Comparison of ENCODE assay signal across 1 cellular context in genomic region chr2:171999604-172000469, GRCh38.
TF ChIP-seq lines count a peak whose summit lies in the region.

Gene METAP1D (plus strand): TSS chr2:171999953. CDS start chr2:171999970, 17 bp downstream.

TF ChIP-seq in HepG2, 621 proteins besides CTCF, POLR2A, EP300 and RAD21 (continues in another document):
- TF ChIP-seq ZBTB40 (IDR thresholded peaks at IDR 0.05) (no peak), ZBTB40 (CRISPR knock-in tag; IDR thresholded peaks at IDR 0.05) (peak; percentile 95), ZNF800 (CRISPR knock-in tag; IDR thresholded peaks at IDR 0.05) (no peak; the same call in none of the 2 replicates), NCOA2 (CRISPR knock-in tag; IDR thresholded peaks at IDR 0.05) (peak; percentile 66; the same call in 1 of the 2 replicates), ZNF367 (CRISPR knock-in tag; IDR thresholded peaks at IDR 0.05; ENCODE audit: borderline replicate concordance) (peak; percentile 93; the same call in 1 of the 2 replicates), ZNF282 (IDR thresholded peaks at IDR 0.05; ENCODE audit: partially characterized antibody) (no peak), ZNF740 (CRISPR knock-in tag; IDR thresholded peaks at IDR 0.05) (peak; percentile 73; the same call in 1 of the 2 replicates), ZNF607 (CRISPR knock-in tag; IDR thresholded peaks at IDR 0.05; ENCODE audit: borderline replicate concordance) (peak; percentile 99), ZNF547 (CRISPR knock-in tag; IDR thresholded peaks at IDR 0.05) (peak; percentile 97), FOSL2 (CRISPR knock-in tag; IDR thresholded peaks at IDR 0.05) (peak; percentile 77), SNAPC4 (CRISPR knock-in tag; IDR thresholded peaks at IDR 0.05) (peak; percentile 90; the same call in 1 of the 2 replicates), ZNF430 (CRISPR knock-in tag; IDR thresholded peaks at IDR 0.05) (peak; percentile 88), CSRNP1 (CRISPR knock-in tag; IDR thresholded peaks at IDR 0.05) (peak; percentile 85; the same call in 1 of the 2 replicates), ZNF276 (CRISPR knock-in tag; IDR thresholded peaks at IDR 0.05; ENCODE audit: low read depth) (peak; percentile 98), ZNF570 (CRISPR knock-in tag; IDR thresholded peaks at IDR 0.05; ENCODE audit: borderline replicate concordance) (peak; percentile 87; the same call in 1 of the 2 replicates), ZNF761 (CRISPR knock-in tag; conservative IDR thresholded peaks at IDR 0.05) (peak; percentile 96; the same call in 1 of the 2 replicates), U2AF2 (IDR thresholded peaks at IDR 0.05; ENCODE audit: low read depth, low read length) (no peak), ZNF160 (CRISPR knock-in tag; IDR thresholded peaks at IDR 0.05) (peak; percentile 96), ZNF652 (CRISPR knock-in tag; IDR thresholded peaks at IDR 0.05; ENCODE audit: borderline replicate concordance, low read depth) (peak; percentile 57; the same call in 1 of the 2 replicates), MTA3 (CRISPR knock-in tag; IDR thresholded peaks at IDR 0.05) (no peak), ZNF850 (CRISPR knock-in tag; conservative IDR thresholded peaks at IDR 0.05) (no peak), CREB1 (IDR thresholded peaks at IDR 0.05) (peak; percentile 89), CREB1 (CRISPR knock-in tag; IDR thresholded peaks at IDR 0.05) (no peak), GRHL1 (CRISPR knock-in tag; conservative IDR thresholded peaks at IDR 0.05) (no peak), MTA1 (CRISPR knock-in tag; IDR thresholded peaks at IDR 0.05; ENCODE audit: borderline replicate concordance) (peak; percentile 97), TGIF2 (CRISPR knock-in tag; IDR thresholded peaks at IDR 0.05) (peak; percentile 97), ZBTB46 (CRISPR knock-in tag; IDR thresholded peaks at IDR 0.05; ENCODE audit: borderline replicate concordance) (peak; percentile 56; the same call in 1 of the 2 replicates), ZNF552 (CRISPR knock-in tag; IDR thresholded peaks at IDR 0.05; ENCODE audit: borderline replicate concordance) (peak; percentile 94), KLF13 (CRISPR knock-in tag; IDR thresholded peaks at IDR 0.05) (peak; percentile 45; the same call in 1 of the 2 replicates), NFIC (IDR thresholded peaks at IDR 0.05; ENCODE audit: low read length) (peak; percentile 77)
